ENCODE assay signal across 8 cellular contexts in genomic region chr11:68903288-68903630, GRCh38. TPM values are rescaled to one million over a fixed set of nuclear protein-coding genes. Genes with fewer than 3 reads are reported as not detected.
A peak's percentile ranks its signal among the peaks of the same experiment; 100 is the strongest.
DNase-seq lines count a peak whose midpoint lies in the region; ATAC-seq and TF ChIP-seq lines count a peak whose summit lies in the region.

No MANE protein-coding gene starts in this region.

- no peaks in the 10 kb centered on the region for H3K27me3 Mint-ChIP-seq in osteocyte (ENCODE audit: unreplicated experiment)

- ATAC-seq in GM21786 (IDR thresholded peaks at IDR 0.05; ENCODE audit: unreplicated experiment) (no peak), GM19467 (IDR thresholded peaks at IDR 0.05; ENCODE audit: unreplicated experiment) (no peak)

- peak overlapping the region; percentile 96 for H3K9ac ChIP-seq in NT2/D1 (ENCODE audit: insufficient read length, low read depth)
- peak overlapping the region; percentile 80 for H3K9ac ChIP-seq in endocrine pancreas (ENCODE audit: control insufficient read depth, insufficient read depth, low read length)

- DNase-seq in NOMO-1 treated with DMSO at 0.1 percent for 48 hours (lab: John Stamatoyannopoulos, UW; ENCODE audit: unreplicated experiment) (peak; percentile 4), NOMO-1 treated with dmso at 0.1 percent for 144 hours (lab: John Stamatoyannopoulos, UW; ENCODE audit: unreplicated experiment) (no peak), NT2/D1 (ENCODE audit: low read depth, low spot score) (no peak), osteocyte (ENCODE audit: extremely low spot score, unreplicated experiment) (no peak), NCI-H2171 treated with DMSO at 0.1 percent for 48 hours (lab: John Stamatoyannopoulos, UW) (no peak)

- H3K36me3 ChIP-seq in NT2/D1 (ENCODE audit: insufficient read depth, insufficient read length, low read length) = peaks cover 53% of the 10 kb centered on the region
- H3K36me3 ChIP-seq in endocrine pancreas (ENCODE audit: control insufficient read depth, insufficient read depth, low read length) = no peaks in the 10 kb centered on the region

- no peaks in the 10 kb centered on the region for H3K4me1 ChIP-seq in NT2/D1 (ENCODE audit: insufficient read depth, insufficient read length)
- H3K4me1 ChIP-seq in endocrine pancreas (ENCODE audit: control insufficient read depth, insufficient read depth, low read length) = peaks cover 11% of the 10 kb centered on the region

- peak overlapping the region; percentile 94 for H3K27ac Mint-ChIP-seq in osteocyte (ENCODE audit: unreplicated experiment)

- no peaks in the 10 kb centered on the region for H3K9me3 Mint-ChIP-seq in osteocyte (ENCODE audit: unreplicated experiment)

- peaks cover 36% of the 10 kb centered on the region for H3K4me1 Mint-ChIP-seq in osteocyte (ENCODE audit: unreplicated experiment)

- peak overlapping the region; percentile 99 for H3K4me3 Mint-ChIP-seq in osteocyte (ENCODE audit: unreplicated experiment)

- H3K4me3 ChIP-seq in NT2/D1 (ENCODE audit: insufficient read length, low read depth) = peak overlapping the region; percentile 98
- peak overlapping the region; percentile 85 for H3K4me3 ChIP-seq in endocrine pancreas (ENCODE audit: control insufficient read depth, insufficient read depth, low read length)

- peaks cover 25% of the 10 kb centered on the region for H3K36me3 Mint-ChIP-seq in osteocyte (ENCODE audit: unreplicated experiment)

- no peak for TF ChIP-seq CTCF in osteocyte (IDR thresholded peaks at IDR 0.05)

- H3K27me3 ChIP-seq in NT2/D1 (ENCODE audit: insufficient read depth, insufficient read length) = no peaks in the 10 kb centered on the region
- H3K27me3 ChIP-seq in endocrine pancreas (ENCODE audit: control insufficient read depth, insufficient read depth, low read length) = no peaks in the 10 kb centered on the region

- H3K9me3 ChIP-seq in NT2/D1 (ENCODE audit: insufficient read depth, low read length) (no peaks in the 10 kb centered on the region), endocrine pancreas (ENCODE audit: control insufficient read depth, low read length) (no peaks in the 10 kb centered on the region)

RNA-seq across cellular contexts. Expression of gene MRPL21, which starts 0.4 kb away (rescaled TPM):
- 43.8 and 50.3 TPM in 2 replicates for total RNA-seq in osteocyte

RNA-seq across cellular contexts. Expression of gene IGHMBP2, which starts 0.4 kb away (rescaled TPM):
- total RNA-seq in osteocyte = 29.7 and 30.5 TPM in 2 replicates
